Comparison of ENCODE assay signal across 21 cellular contexts in genomic region chr6:166045173-166045957, GRCh38.
"Had no signal": no experiment of that assay in that cellular context is flagged by ENCODE, and none has a peak within 500 bp of the region (broad histone marks: within the 10 kb centered on the region; RNA-seq: fewer than 3 reads in every experiment).

No MANE protein-coding gene starts in this region.

- H3K4me3 ChIP-seq: ascending aorta, lung, pancreas, sigmoid colon, thyroid gland had no signal

- H3K27ac Mint-ChIP-seq: activated CD4-positive, alpha-beta memory T cell treated with anti-CD3 and anti-CD28 coated beads for 36 hours; activated CD8-positive, alpha-beta memory T cell treated with anti-CD3 and anti-CD28 coated beads, Interleukin-2, amount 10 ng/mL, durations not matched to agents 7 days and 5 days; activated naive CD4-positive, alpha-beta T cell treated with anti-CD3 and anti-CD28 coated beads for 36 hours; activated naive CD8-positive, alpha-beta T cell treated with anti-CD3 and anti-CD28 coated beads, Interleukin-2, amount 50 U/mL, for 24 hours; activated T-helper 2 cell treated with anti-CD3 and anti-CD28 coated beads, Interferon-gamma antibody, Interleukin-2, Interleukin-4, amounts not matched to agents 10 μg/mL and 5 μg/mL and 100 μg/mL, durations not matched to agents 14 hours and 24 hours and 36 hours; immature natural killer cell; stimulated activated naive B cell treated with anti-CD40 and anti-IgM and Interleukin-4, amounts not matched to agents 10 μg/mL and 1 μg/mL and 100 μg/mL, for 72 hours had no signal

- H3K4me1 ChIP-seq: ascending aorta had no signal

- H3K27me3 ChIP-seq: ascending aorta, sigmoid colon, thyroid gland had no signal

- ATAC-seq: activated CD8-positive, alpha-beta memory T cell treated with anti-CD3 and anti-CD28 coated beads, Interleukin-2, amount 10 ng/mL, durations not matched to agents 7 days and 5 days; activated naive CD8-positive, alpha-beta T cell treated with anti-CD3 and anti-CD28 coated beads, Interleukin-2, amount 50 U/mL, for 24 hours; left colon; stimulated activated naive B cell treated with anti-CD40 and anti-IgM and Interleukin-4, amounts not matched to agents 10 μg/mL and 1 μg/mL and 100 μg/mL, for 72 hours had no signal

- H3K4me3 Mint-ChIP-seq: activated CD4-positive, alpha-beta memory T cell treated with anti-CD3 and anti-CD28 coated beads for 36 hours; activated CD8-positive, alpha-beta memory T cell treated with anti-CD3 and anti-CD28 coated beads, Interleukin-2, amount 10 ng/mL, durations not matched to agents 7 days and 5 days; activated naive CD4-positive, alpha-beta T cell treated with anti-CD3 and anti-CD28 coated beads for 36 hours; activated naive CD8-positive, alpha-beta T cell treated with anti-CD3 and anti-CD28 coated beads, Interleukin-2, amount 50 U/mL, for 24 hours; immature natural killer cell; stimulated activated naive B cell treated with anti-CD40 and anti-IgM and Interleukin-4, amounts not matched to agents 10 μg/mL and 1 μg/mL and 100 μg/mL, for 72 hours had no signal

- H3K4me1 Mint-ChIP-seq: activated CD8-positive, alpha-beta memory T cell treated with anti-CD3 and anti-CD28 coated beads, Interleukin-2, amount 10 ng/mL, durations not matched to agents 7 days and 5 days; activated naive CD8-positive, alpha-beta T cell treated with anti-CD3 and anti-CD28 coated beads, Interleukin-2, amount 50 U/mL, for 24 hours; immature natural killer cell; stimulated activated naive B cell treated with anti-CD40 and anti-IgM and Interleukin-4, amounts not matched to agents 10 μg/mL and 1 μg/mL and 100 μg/mL, for 72 hours had no signal

- H3K36me3 Mint-ChIP-seq: activated CD4-positive, alpha-beta memory T cell treated with anti-CD3 and anti-CD28 coated beads for 36 hours; activated CD8-positive, alpha-beta memory T cell treated with anti-CD3 and anti-CD28 coated beads, Interleukin-2, amount 10 ng/mL, durations not matched to agents 7 days and 5 days; immature natural killer cell; stimulated activated naive B cell treated with anti-CD40 and anti-IgM and Interleukin-4, amounts not matched to agents 10 μg/mL and 1 μg/mL and 100 μg/mL, for 72 hours had no signal

- H3K36me3 ChIP-seq: ascending aorta, pancreas, sigmoid colon, thyroid gland had no signal

- H3K9me3 ChIP-seq: ascending aorta, pancreas, sigmoid colon, thyroid gland had no signal

- DNase-seq: activated CD4-positive, alpha-beta memory T cell treated with anti-CD3 and anti-CD28 coated beads for 36 hours; activated CD4-positive, alpha-beta T cell treated with anti-CD3 and anti-CD28 coated beads for 1 hour; activated CD8-positive, alpha-beta memory T cell treated with anti-CD3 and anti-CD28 coated beads, Interleukin-2, amount 10 ng/mL, durations not matched to agents 7 days and 5 days; activated naive CD4-positive, alpha-beta T cell treated with anti-CD3 and anti-CD28 coated beads for 36 hours; activated naive CD8-positive, alpha-beta T cell treated with anti-CD3 and anti-CD28 coated beads, Interleukin-2, amount 50 U/mL, for 24 hours; activated T-cell treated with anti-CD3 and anti-CD28 coated beads, Interleukin-2, amount 50 U/mL, for 1 hour; erythroblast; foreskin melanocyte; immature natural killer cell; left colon; pancreas; sigmoid colon; stimulated activated CD4-positive, alpha-beta T cell treated with anti-CD3 and anti-CD28 coated beads, Interleukin-12 subunit alpha, Interleukin-12 subunit beta, amount 100 ng/mL, for 4 hours; stimulated activated CD4-positive, alpha-beta T cell treated with anti-CD3 and anti-CD28 coated beads, Interleukin-2, amount 100 ng/mL, for 24 hours; stimulated activated naive B cell treated with anti-CD40 and anti-IgM and Interleukin-4, amounts not matched to agents 10 μg/mL and 1 μg/mL and 100 μg/mL, for 72 hours; T-helper 1 cell; T1000 had no signal

- H3K27me3 Mint-ChIP-seq: activated CD8-positive, alpha-beta memory T cell treated with anti-CD3 and anti-CD28 coated beads, Interleukin-2, amount 10 ng/mL, durations not matched to agents 7 days and 5 days had no signal

- H3K9me3 Mint-ChIP-seq: activated naive CD8-positive, alpha-beta T cell treated with anti-CD3 and anti-CD28 coated beads, Interleukin-2, amount 50 U/mL, for 24 hours; activated T-helper 2 cell treated with anti-CD3 and anti-CD28 coated beads, Interferon-gamma antibody, Interleukin-2, Interleukin-4, amounts not matched to agents 10 μg/mL and 5 μg/mL and 100 μg/mL, durations not matched to agents 14 hours and 24 hours and 36 hours; immature natural killer cell had no signal

- H3K27ac ChIP-seq: ascending aorta, pancreas, thyroid gland had no signal
